20 cellular contexts compared by ENCODE assay signal in the genomic region with DNA sequence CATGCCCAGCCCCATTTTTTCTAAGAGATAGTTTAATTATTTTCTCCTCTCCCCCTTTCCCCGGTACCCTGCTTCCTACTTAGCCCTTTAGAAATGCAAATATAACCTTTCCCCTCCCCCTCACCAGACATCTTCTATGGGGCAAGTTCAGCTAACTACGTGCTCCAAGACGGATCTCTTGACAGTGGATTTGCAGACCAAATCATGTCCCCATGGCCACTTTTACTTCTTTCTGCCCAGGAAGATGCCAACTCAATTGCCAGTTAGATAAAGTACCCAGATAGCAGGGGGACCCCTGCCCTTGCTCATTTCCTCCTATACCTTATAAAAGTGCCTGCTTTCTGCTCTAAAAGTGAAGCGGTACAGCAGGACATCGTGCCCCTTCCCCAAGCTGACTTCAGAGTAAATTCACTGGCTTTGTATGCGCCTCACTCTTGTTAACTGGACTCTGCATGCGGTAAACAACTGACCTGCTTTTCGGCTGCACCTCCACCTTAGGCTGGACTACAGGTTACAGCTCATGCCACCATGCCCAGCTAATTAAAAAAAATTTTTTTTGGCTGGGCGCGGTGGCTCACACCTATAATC.
"Had no signal": no experiment of that assay in that cellular context is flagged by ENCODE, and none has a peak within 500 bp of the region (broad histone marks: within the 10 kb centered on the region; RNA-seq: fewer than 3 reads in every experiment).

No MANE protein-coding gene starts in this region.

- H3K27ac Mint-ChIP-seq: activated CD8-positive, alpha-beta T cell treated with anti-CD3 and anti-CD28 coated beads, Interleukin-2, amount 10 ng/mL, durations not matched to agents 7 days and 5 days; activated naive CD4-positive, alpha-beta T cell treated with anti-CD3 and anti-CD28 coated beads for 36 hours; activated naive CD8-positive, alpha-beta T cell treated with anti-CD3 and anti-CD28 coated beads, Interleukin-2, amount 50 U/mL, for 24 hours; activated T-cell treated with anti-CD3 and anti-CD28 coated beads, Interleukin-2, amount 50 U/mL, for 24 hours; activated T-helper 2 cell treated with anti-CD3 and anti-CD28 coated beads, Interferon-gamma antibody, Interleukin-2, Interleukin-4, amounts not matched to agents 10 μg/mL and 5 μg/mL and 100 μg/mL, durations not matched to agents 14 hours and 24 hours and 36 hours; brain; nephron progenitor cell had no signal

- FAIRE-seq: kidney, urothelium cell line had no signal

- DNase-seq: activated CD4-positive, alpha-beta T cell treated with anti-CD3 and anti-CD28 coated beads for 48 hours; activated CD4-positive, CD25-positive, alpha-beta regulatory T cell; activated CD8-positive, alpha-beta T cell treated with anti-CD3 and anti-CD28 coated beads, Interleukin-2, amount 10 ng/mL, durations not matched to agents 7 days and 5 days; activated naive CD4-positive, alpha-beta T cell treated with anti-CD3 and anti-CD28 coated beads for 36 hours; activated naive CD8-positive, alpha-beta T cell treated with anti-CD3 and anti-CD28 coated beads, Interleukin-2, amount 50 U/mL, for 24 hours; activated T-cell treated with anti-CD3 and anti-CD28 coated beads, Interleukin-2, amount 50 U/mL, for 24 hours; anterior cingulate cortex; caudate nucleus; foreskin keratinocyte; kidney; midbrain; nephron progenitor cell; nucleus accumbens; stimulated activated naive CD4-positive, alpha-beta T cell had no signal

- H3K4me3 ChIP-seq: lung had no signal

- H3K4me3 Mint-ChIP-seq: activated CD8-positive, alpha-beta T cell treated with anti-CD3 and anti-CD28 coated beads, Interleukin-2, amount 10 ng/mL, durations not matched to agents 7 days and 5 days; activated naive CD4-positive, alpha-beta T cell treated with anti-CD3 and anti-CD28 coated beads for 36 hours; activated naive CD8-positive, alpha-beta T cell treated with anti-CD3 and anti-CD28 coated beads, Interleukin-2, amount 50 U/mL, for 24 hours; activated T-cell treated with anti-CD3 and anti-CD28 coated beads, Interleukin-2, amount 50 U/mL, for 24 hours; brain; nephron progenitor cell had no signal

- H3K9me3 Mint-ChIP-seq: activated naive CD4-positive, alpha-beta T cell treated with anti-CD3 and anti-CD28 coated beads for 36 hours; activated naive CD8-positive, alpha-beta T cell treated with anti-CD3 and anti-CD28 coated beads, Interleukin-2, amount 50 U/mL, for 24 hours; activated T-cell treated with anti-CD3 and anti-CD28 coated beads, Interleukin-2, amount 50 U/mL, for 24 hours; activated T-helper 2 cell treated with anti-CD3 and anti-CD28 coated beads, Interferon-gamma antibody, Interleukin-2, Interleukin-4, amounts not matched to agents 10 μg/mL and 5 μg/mL and 100 μg/mL, durations not matched to agents 14 hours and 24 hours and 36 hours; brain; nephron progenitor cell had no signal

- H3K27me3 ChIP-seq: foreskin keratinocyte had no signal

- H3K4me1 ChIP-seq: foreskin keratinocyte had no signal

- H3K27ac ChIP-seq: epithelial cell of prostate, foreskin keratinocyte had no signal

- ATAC-seq: activated CD8-positive, alpha-beta T cell treated with anti-CD3 and anti-CD28 coated beads, Interleukin-2, amount 10 ng/mL, durations not matched to agents 7 days and 5 days; activated naive CD8-positive, alpha-beta T cell treated with anti-CD3 and anti-CD28 coated beads, Interleukin-2, amount 50 U/mL, for 24 hours; foreskin keratinocyte; left lobe of liver had no signal

- H3K36me3 Mint-ChIP-seq: brain had no signal

- H3K27me3 Mint-ChIP-seq: activated naive CD8-positive, alpha-beta T cell treated with anti-CD3 and anti-CD28 coated beads, Interleukin-2, amount 50 U/mL, for 24 hours; activated T-cell treated with anti-CD3 and anti-CD28 coated beads, Interleukin-2, amount 50 U/mL, for 24 hours; brain had no signal
